ENCODE assay signal across 16 cellular contexts in genomic region chr17:44610871-44611270, GRCh38. TPM values are rescaled to one million over a fixed set of nuclear protein-coding genes. Genes with fewer than 3 reads are reported as not detected.
DNase-seq lines count a peak whose midpoint lies in the region; ATAC-seq and TF ChIP-seq lines count a peak whose summit lies in the region.
"Had no signal": no experiment of that assay in that cellular context is flagged by ENCODE, and none has a peak within 500 bp of the region (broad histone marks: within the 10 kb centered on the region; RNA-seq: fewer than 3 reads in every experiment).

No MANE protein-coding gene starts in this region.

- H3K4ac ChIP-seq in IMR-90 (ENCODE audit: low read depth, low read length), result no peak overlapping the region

- no peak overlapping the region for H3K27ac ChIP-seq in IMR-90 (ENCODE audit: insufficient read depth, low read length)
- H3K27ac ChIP-seq in brain microvascular endothelial cell, result no peak overlapping the region
- H3K27ac ChIP-seq: tibial nerve had no signal

- H2AFZ ChIP-seq in IMR-90 (replicated peaks; ENCODE audit: low read length, poor library complexity), result peak overlapping the region; percentile 5

- no TSS peak for BruUV-seq in IMR-90 (replicated peaks; lab: Mats Ljungman, UMichigan)

- POLR2A ChIA-PET in IMR-90 (lab: Charles Lee; ENCODE audit: unreplicated experiment), result interaction anchor here (0.6 to 0.9 kb wide), 3 partner anchors 49 to 953 kb away, joined by 4 to 5 read pairs (median 4); no protein-coding TSS in a partner anchor

- peaks cover 17% of the 10 kb centered on the region for H3K4me1 ChIP-seq in IMR-90 (ENCODE audit: control insufficient read depth, insufficient read depth, low read length)

- no peak overlapping the region for H4K5ac ChIP-seq in IMR-90 (ENCODE audit: low read depth, low read length)

- H2BK120ac ChIP-seq in IMR-90 (ENCODE audit: low read depth, low read length), result no peak overlapping the region; the same call in 1 of the 2 replicates

- H3K23ac ChIP-seq in IMR-90 (ENCODE audit: low read depth, low read length), result no peak overlapping the region

- WGBS in IMR-90 (ENCODE audit: extremely low coverage in 2 of 2, insufficient read length in 1 of 2), 2 experiments, result no CpG with 5 or more reads among the region's 2 CpGs

- peaks cover 4% of the 10 kb centered on the region; the same call in 1 of the 2 replicates for H3K27me3 ChIP-seq in IMR-90 (ENCODE audit: control insufficient read depth, insufficient read depth, low read length)
- H3K27me3 ChIP-seq in brain microvascular endothelial cell (replicated peaks), result no peaks in the 10 kb centered on the region
- H3K27me3 ChIP-seq: tibial nerve had no signal

- H2AK9ac ChIP-seq in IMR-90 (replicated peaks; ENCODE audit: low read depth, low read length, poor library complexity), result no peak overlapping the region

- no peak overlapping the region for H2AK5ac ChIP-seq in IMR-90 (ENCODE audit: low read depth, low read length)

- no peaks in the 10 kb centered on the region for H3K9me3 ChIP-seq in IMR-90 (ENCODE audit: control insufficient read depth, insufficient read depth, low read length)
- H3K9me3 ChIP-seq: tibial nerve had no signal

- no peak for TF ChIP-seq POLR2A in IMR-90 (IDR thresholded peaks at IDR 0.05; ENCODE audit: low read depth, low read length)

- in situ Hi-C loops in IMR-90 (cut with MboI; ENCODE audit: low sequenced_read_pairs) (no loop called here), astrocyte of the spinal cord (cut with HindIII; ENCODE audit: low sequenced_read_pairs) (no loop called here), brain microvascular endothelial cell (cut with HindIII; ENCODE audit: low pct_ligation_motif_present, low sequenced_read_pairs) (no loop called here)

- TF ChIP-seq CTCF in IMR-90 (conservative IDR thresholded peaks at IDR 0.05; ENCODE audit: low read depth, low read length), result no peak
- TF ChIP-seq CTCF in astrocyte of the spinal cord (IDR thresholded peaks at IDR 0.05; ENCODE audit: low read depth, low read length), result no peak
- no peak for TF ChIP-seq CTCF in brain microvascular endothelial cell (IDR thresholded peaks at IDR 0.05; ENCODE audit: low read depth, low read length, missing control alignments)

- H3K36me3 ChIP-seq in IMR-90 (ENCODE audit: control insufficient read depth, insufficient read depth, low read length) (no peaks in the 10 kb centered on the region), brain microvascular endothelial cell (replicated peaks) (no peaks in the 10 kb centered on the region)
- H3K36me3 ChIP-seq: tibial nerve had no signal

- H2BK5ac ChIP-seq in IMR-90 (ENCODE audit: low read depth, low read length, poor library complexity, severe bottlenecking), result no peak overlapping the region

- 0 out of 4 replicates have a peak, but pooled peaks cover 0 to 6% of the 10 kb centered on the region in 2 experiments for H3K79me1 ChIP-seq in IMR-90 (ENCODE audit: low read depth in 1 of 2, low read length in 2 of 2)

- intact Hi-C loops in IMR-90 (cut with micrococcal nuclease), result no loop called here

- H3K4me3 ChIP-seq in IMR-90 (ENCODE audit: insufficient read depth, low read depth, low read length) (no peak overlapping the region), astrocyte of the spinal cord (ENCODE audit: low read depth, low read length) (no peak overlapping the region), brain microvascular endothelial cell (ENCODE audit: low read depth, low read length) (no peak overlapping the region)
- H3K4me3 ChIP-seq: tibial nerve had no signal

- H3K9me1 ChIP-seq in IMR-90 (ENCODE audit: insufficient read depth, low read length), result peaks cover 14% of the 10 kb centered on the region

- H2BK15ac ChIP-seq in IMR-90 (ENCODE audit: low read depth, low read length), result no peak overlapping the region; the same call in 2 of the 3 replicates

- no peak for TF ChIP-seq RAD21 in IMR-90 (IDR thresholded peaks at IDR 0.05; ENCODE audit: low read length)

- no peak overlapping the region for H3K9ac ChIP-seq in IMR-90 (ENCODE audit: low read depth, low read length)

- no peaks in the 10 kb centered on the region for H4K20me1 ChIP-seq in IMR-90 (ENCODE audit: insufficient read depth, low read length)

- no peak overlapping the region for H3K18ac ChIP-seq in IMR-90 (ENCODE audit: low read depth, low read length)

- peak overlapping the region in 1 of 2 experiments; percentile 53; a peak in 1 of 4 replicates for H4K8ac ChIP-seq in IMR-90 (ENCODE audit: low read depth in 2 of 2, low read length in 2 of 2)

- H4K91ac ChIP-seq in IMR-90 (ENCODE audit: insufficient read depth, low read depth, low read length), result no peak overlapping the region

- dilution Hi-C loops in IMR-90 (cut with HindIII; ENCODE audit: low sequenced_read_pairs, unreplicated experiment), result no loop called here

- DNase-seq in AML-193 (lab: John Stamatoyannopoulos, UW) (peak; percentile 98 to 99), IMR-90 (no peak), astrocyte of the spinal cord (ENCODE audit: low read depth, low spot score) (peak; percentile 24), lung microvascular endothelial cell (ENCODE audit: low read depth in 2 of 2) (peak; percentile 46 to 50), NCI-H1930 (lab: John Stamatoyannopoulos, UW) (no peak), brain microvascular endothelial cell (no peak)
- DNase-seq: activated CD4-positive, CD25-positive, alpha-beta regulatory T cell; activated naive CD4-positive, alpha-beta T cell treated with anti-CD3 and anti-CD28 coated beads, Interleukin-2, amount 50 U/mL, for 16 hours; effector memory CD4-positive, alpha-beta T cell; HCEC 1CT; PC-3 had no signal

- no peak overlapping the region for H3K56ac ChIP-seq in IMR-90 (ENCODE audit: extremely low read depth, insufficient read depth, low read length)

- no peak for ATAC-seq in IMR-90 (ENCODE audit: low read depth)
- no peak for ATAC-seq in GM19467 (IDR thresholded peaks at IDR 0.05; ENCODE audit: unreplicated experiment)
- ATAC-seq in GM19455 (IDR thresholded peaks at IDR 0.05; ENCODE audit: unreplicated experiment), result no peak
- ATAC-seq: PC-3 had no signal

- CTCF ChIA-PET in IMR-90 (lab: Yijun Ruan, JAX), result interaction anchor here (0.6 kb wide), 2 partner anchors 18 to 401 kb away, joined by 3 to 5 read pairs; no protein-coding TSS in a partner anchor

- no peak overlapping the region for H2BK20ac ChIP-seq in IMR-90 (ENCODE audit: low read depth, low read length)

- H3K14ac ChIP-seq in IMR-90 (replicated peaks; ENCODE audit: low read depth, low read length), result no peak overlapping the region

- H3K4me2 ChIP-seq in IMR-90 (ENCODE audit: low read depth, low read length), result no peak overlapping the region

TF ChIP-seq in IMR-90, 13 proteins besides CTCF, POLR2A, EP300 and RAD21:
- no peak for TF ChIP-seq CHD1 (IDR thresholded peaks at IDR 0.05; ENCODE audit: low read depth, low read length)
- TF ChIP-seq RFX5 (IDR thresholded peaks at IDR 0.05; ENCODE audit: low read depth, low read length), result no peak
- no peak for TF ChIP-seq MXI1 (IDR thresholded peaks at IDR 0.05; ENCODE audit: borderline replicate concordance, low read depth, low read length)
- peak; percentile 30; the same call in 1 of the 2 replicates for TF ChIP-seq CEBPB (IDR thresholded peaks at IDR 0.05; ENCODE audit: low read depth, low read length)
- TF ChIP-seq ELK1 (IDR thresholded peaks at IDR 0.05; ENCODE audit: borderline replicate concordance, low read depth, low read length), result no peak
- no peak for TF ChIP-seq FOS (IDR thresholded peaks at IDR 0.05; ENCODE audit: low read depth, low read length)
- TF ChIP-seq SMC3 (IDR thresholded peaks at IDR 0.05; ENCODE audit: low read depth, low read length), result no peak
TF ChIP-seq in IMR-90: peak in this region for 1.

RNA-seq across cellular contexts. Expression of gene MEIOC, which starts 45.4 kb away (rescaled TPM):
- total RNA-seq in IMR-90 (2012; rRNA removed), result 0.28 and 0.36 TPM in 2 replicates
- 0.27 and 0.37 TPM in 2 replicates for polyA plus RNA-seq in IMR-90 (2012; rRNA removed)
- 0.32 and 0.90 TPM in 2 replicates for polyA plus RNA-seq in IMR-90 (2012; cell fraction: cytosol; rRNA removed)
- 0.23 and 0.31 TPM in 2 replicates for polyA plus RNA-seq in IMR-90 (2012; cell fraction: nucleus; rRNA removed; ENCODE audit: low replicate concordance)
- total RNA-seq in lung microvascular endothelial cell, result not detected in 2 replicates
- total RNA-seq: bronchial epithelial cell, omental fat pad, PC-3, tibial nerve had no signal

RNA-seq across cellular contexts. Expression of gene FZD2, which starts 53.6 kb away (rescaled TPM):
- total RNA-seq in IMR-90 (2012; rRNA removed) (21.3 and 22.8 TPM in 2 replicates), lung microvascular endothelial cell (under 0.01 and 0.22 TPM in 2 replicates)
- 130 and 133 TPM in 2 replicates for polyA plus RNA-seq in IMR-90 (2012; rRNA removed)
- polyA plus RNA-seq in IMR-90 (2012; cell fraction: cytosol; rRNA removed), result 46.5 and 172 TPM in 2 replicates
- polyA plus RNA-seq in IMR-90 (2012; cell fraction: nucleus; rRNA removed; ENCODE audit: low replicate concordance), result 28.2 and 69.3 TPM in 2 replicates

Comparison
In these comparisons a context has a peak if more than half of its experiments do, and no peak if none do; other contexts are left out.
1. DNase-seq: peak in AML-193 (2 of 2), astrocyte of the spinal cord (single experiment) and lung microvascular endothelial cell (2 of 2); none in IMR-90 (single experiment), NCI-H1930 (0 of 2) and brain microvascular endothelial cell (single experiment).
2. RNA of gene FZD2, which starts 53.6 kb away (total RNA-seq): 21.3 to 22.8 TPM in IMR-90; under 0.01 to 0.22 TPM in lung microvascular endothelial cell; every median in the first group is over 10 times any median in the second.